In genomic region chr19:15291089-15291488, GRCh38 we compare ENCODE assay signal across 13 cellular contexts. TPM values are rescaled to one million over a fixed set of nuclear protein-coding genes. Genes with fewer than 3 reads are reported as not detected.
DNase-seq lines count a peak whose midpoint lies in the region; ATAC-seq and TF ChIP-seq lines count a peak whose summit lies in the region.
"Had no signal": no experiment of that assay in that cellular context is flagged by ENCODE, and none has a peak within 500 bp of the region (broad histone marks: within the 10 kb centered on the region; RNA-seq: fewer than 3 reads in every experiment).

No MANE protein-coding gene starts in this region.

- H3K27ac Mint-ChIP-seq in T-helper 2 cell treated with Interferon-gamma antibody and Interleukin-4, amounts not matched to agents 5 μg/mL and 100 μg/mL, for 36 hours = no peak overlapping the region
- H3K27ac Mint-ChIP-seq in progenitor cell of endocrine pancreas = peak overlapping the region; percentile 67

- H3K36me3 ChIP-seq in Karpas-422 (ENCODE audit: insufficient read depth, low read length) (no peaks in the 10 kb centered on the region), brain microvascular endothelial cell (replicated peaks) (no peaks in the 10 kb centered on the region)

- H3K4me1 Mint-ChIP-seq in T-helper 2 cell treated with Interferon-gamma antibody and Interleukin-4, amounts not matched to agents 5 μg/mL and 100 μg/mL, for 36 hours (ENCODE audit: low read depth) = peaks cover 80% of the 10 kb centered on the region
- peaks cover 21% of the 10 kb centered on the region for H3K4me1 Mint-ChIP-seq in progenitor cell of endocrine pancreas (ENCODE audit: low read depth)

- H3K9me2 ChIP-seq in Karpas-422 (replicated peaks; ENCODE audit: insufficient read depth, low read length) = no peaks in the 10 kb centered on the region

- peaks cover 64% of the 10 kb centered on the region for H4K20me1 ChIP-seq in Karpas-422 (ENCODE audit: insufficient read depth, low read depth, low read length)

- H3K79me2 ChIP-seq in Karpas-422 (ENCODE audit: low read length) = peaks cover 96% of the 10 kb centered on the region

- peaks cover 96% of the 10 kb centered on the region for H3K4me1 ChIP-seq in Karpas-422 (ENCODE audit: low read length)

- H3K4me3 ChIP-seq in Karpas-422 (ENCODE audit: low read length) (peak overlapping the region; percentile 61), brain microvascular endothelial cell (ENCODE audit: low read depth, low read length) (no peak overlapping the region)
- H3K4me3 ChIP-seq: Peyer's patch, testis had no signal

- no peaks in the 10 kb centered on the region for H3K27me3 ChIP-seq in Karpas-422 (ENCODE audit: low read length)
- H3K27me3 ChIP-seq in brain microvascular endothelial cell (replicated peaks) = no peaks in the 10 kb centered on the region
- H3K27me3 ChIP-seq: Peyer's patch, testis had no signal

- peak overlapping the region; percentile 88 for H3K4me2 ChIP-seq in Karpas-422 (ENCODE audit: low read depth, low read length, poor library complexity, severe bottlenecking)

- no peak overlapping the region for H2AFZ ChIP-seq in Karpas-422 (ENCODE audit: low read length)

- TF ChIP-seq CTCF in brain microvascular endothelial cell (IDR thresholded peaks at IDR 0.05; ENCODE audit: low read depth, low read length, missing control alignments) (no peak), progenitor cell of endocrine pancreas (IDR thresholded peaks at IDR 0.05; ENCODE audit: unreplicated experiment) (no peak), GM10248 (IDR thresholded peaks at IDR 0.05; ENCODE audit: control extremely low read depth, extremely low read depth, low read depth, missing control alignments) (no peak)

- peaks cover 3% of the 10 kb centered on the region for H3K36me3 Mint-ChIP-seq in T-helper 2 cell treated with Interferon-gamma antibody and Interleukin-4, amounts not matched to agents 5 μg/mL and 100 μg/mL, for 36 hours (ENCODE audit: low read depth)
- no peaks in the 10 kb centered on the region for H3K36me3 Mint-ChIP-seq in progenitor cell of endocrine pancreas (ENCODE audit: insufficient read depth)

- H3K27me3 Mint-ChIP-seq in T-helper 2 cell treated with Interferon-gamma antibody and Interleukin-4, amounts not matched to agents 5 μg/mL and 100 μg/mL, for 36 hours (ENCODE audit: low read depth) = no peaks in the 10 kb centered on the region
- no peaks in the 10 kb centered on the region for H3K27me3 Mint-ChIP-seq in progenitor cell of endocrine pancreas

- no peaks in the 10 kb centered on the region for H3K9me3 Mint-ChIP-seq in T-helper 2 cell treated with Interferon-gamma antibody and Interleukin-4, amounts not matched to agents 5 μg/mL and 100 μg/mL, for 36 hours
- no peaks in the 10 kb centered on the region for H3K9me3 Mint-ChIP-seq in progenitor cell of endocrine pancreas (ENCODE audit: low read depth)

- H3K9me3 ChIP-seq in Karpas-422 (ENCODE audit: low read length) = no peaks in the 10 kb centered on the region
- H3K9me3 ChIP-seq: Peyer's patch, testis had no signal

- H3K9ac ChIP-seq in Karpas-422 (ENCODE audit: low read length) = peak overlapping the region; percentile 46

- POLR2A ChIA-PET in GM10248 (lab: Yijun Ruan, JAX) = interaction anchor here (0.5 kb wide), 1 partner anchor 868 kb away, joined by 3 read pairs; no protein-coding TSS in a partner anchor

- peak overlapping the region; percentile 5 for H3K4me3 Mint-ChIP-seq in T-helper 2 cell treated with Interferon-gamma antibody and Interleukin-4, amounts not matched to agents 5 μg/mL and 100 μg/mL, for 36 hours
- H3K4me3 Mint-ChIP-seq in progenitor cell of endocrine pancreas (ENCODE audit: low read depth) = no peak overlapping the region

- CTCF ChIA-PET in GM10248 (lab: Yijun Ruan, JAX) = interaction anchor here (1.2 to 2.0 kb wide), 5 partner anchors 9 to 264 kb away, joined by 3 to 9 read pairs (median 3); no protein-coding TSS in a partner anchor

- no peak for ATAC-seq in HG02970 (IDR thresholded peaks at IDR 0.05; ENCODE audit: low FRiP score, unreplicated experiment)
- ATAC-seq in esophagus mucosa = no peak

- DNase-seq in T-helper 2 cell treated with Interferon-gamma antibody and Interleukin-4, amounts not matched to agents 5 μg/mL and 100 μg/mL, for 36 hours (ENCODE audit: low spot score) = no peak
- DNase-seq in T-helper 2 cell (no peak), Karpas-422 (no peak), brain microvascular endothelial cell (peak; percentile 45), progenitor cell of endocrine pancreas (ENCODE audit: low spot score, unreplicated experiment) (no peak), GM10248 (ENCODE audit: extremely low spot score) (no peak)
- DNase-seq: activated CD8-positive, alpha-beta memory T cell treated with anti-CD3 and anti-CD28 coated beads, Interleukin-2, amount 50 U/mL, for 48 hours; DMS79; retina; testis had no signal

- in situ Hi-C loops in brain microvascular endothelial cell (cut with HindIII; ENCODE audit: low pct_ligation_motif_present, low sequenced_read_pairs) = no loop called here

- H3K27ac ChIP-seq in Karpas-422 (ENCODE audit: low read length) (peak overlapping the region; percentile 79), brain microvascular endothelial cell (no peak overlapping the region)
- H3K27ac ChIP-seq: Peyer's patch, testis had no signal

RNA-seq across cellular contexts. Expression of gene BRD4, which starts 41.2 kb away (rescaled TPM):
- 41.4 and 58.6 TPM in 2 replicates for total RNA-seq in Karpas-422 (2014; rRNA removed; shearing (Covaris generic); ENCODE audit: low replicate concordance)
- total RNA-seq in progenitor cell of endocrine pancreas (144 and 148 TPM in 2 replicates), esophagus mucosa (55.1 TPM)

RNA-seq across cellular contexts. Expression of gene EPHX3, which starts 58.8 kb away (rescaled TPM):
- total RNA-seq in Karpas-422 (2014; rRNA removed; shearing (Covaris generic); ENCODE audit: low replicate concordance) = 0.11 and 1.6 TPM in 2 replicates
- total RNA-seq in progenitor cell of endocrine pancreas (7.1 and 7.8 TPM in 2 replicates), esophagus mucosa (34.6 TPM)
- total RNA-seq: Peyer's patch had no signal
